ENCODE assay signal across 1 cellular context in the genomic region with DNA sequence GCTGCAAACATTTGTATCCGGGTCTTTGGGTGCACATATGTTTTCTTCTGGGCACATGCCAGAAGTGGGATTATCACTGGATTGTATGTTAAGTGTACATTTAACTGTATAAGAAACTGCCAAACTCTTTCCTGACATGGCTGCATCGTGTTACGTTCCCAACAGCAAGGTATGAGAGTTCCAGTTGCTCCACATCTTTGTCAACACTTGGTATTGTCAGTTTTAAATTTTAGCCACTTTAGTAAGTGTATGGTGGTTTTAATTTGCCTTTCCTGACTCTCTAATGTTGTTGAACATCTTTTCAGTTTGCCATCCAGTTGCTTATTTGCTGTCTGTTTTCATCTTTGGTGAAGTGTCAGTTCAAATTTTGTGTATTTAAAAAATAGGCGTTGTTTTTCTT.
TF ChIP-seq lines count a peak whose summit lies in the region.

No MANE protein-coding gene starts in this region.

TF ChIP-seq in K562, 482 proteins besides CTCF, POLR2A, EP300 and RAD21 (continued from another document):
- TF ChIP-seq RBM25 (IDR thresholded peaks at IDR 0.05; ENCODE audit: low read depth, low read length, severe bottlenecking) (peak; percentile 93), ZFP36 (IDR thresholded peaks at IDR 0.05; ENCODE audit: low read depth, low read length, partially characterized antibody) (peak; percentile 82), TEAD2 (tag; IDR thresholded peaks at IDR 0.05) (no peak), YBX1 (IDR thresholded peaks at IDR 0.05) (no peak), CBX3 (IDR thresholded peaks at IDR 0.05; ENCODE audit: borderline replicate concordance in 1 of 2, low read length in 2 of 2) (peak in 1 of 2 experiments; percentile 85; a peak in 2 of 3 replicates), KDM1A (IDR thresholded peaks at IDR 0.05) (peak in 1 of 2 experiments; percentile 25; a peak in 1 of 4 replicates), TRIM24 (IDR thresholded peaks at IDR 0.05) (peak in 1 of 2 experiments; percentile 23; a peak in 1 of 4 replicates), BCOR (IDR thresholded peaks at IDR 0.05) (peak; percentile 67)
- TF ChIP-seq, protein P1, sequence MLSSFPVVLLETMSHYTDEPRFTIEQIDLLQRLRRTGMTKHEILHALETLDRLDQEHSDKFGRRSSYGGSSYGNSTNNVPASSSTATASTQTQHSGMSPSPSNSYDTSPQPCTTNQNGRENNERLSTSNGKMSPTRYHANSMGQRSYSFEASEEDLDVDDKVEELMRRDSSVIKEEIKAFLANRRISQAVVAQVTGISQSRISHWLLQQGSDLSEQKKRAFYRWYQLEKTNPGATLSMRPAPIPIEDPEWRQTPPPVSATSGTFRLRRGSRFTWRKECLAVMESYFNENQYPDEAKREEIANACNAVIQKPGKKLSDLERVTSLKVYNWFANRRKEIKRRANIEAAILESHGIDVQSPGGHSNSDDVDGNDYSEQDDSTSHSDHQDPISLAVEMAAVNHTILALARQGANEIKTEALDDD (IDR thresholded peaks at IDR 0.05), result no peak
- TF ChIP-seq, protein P2, sequence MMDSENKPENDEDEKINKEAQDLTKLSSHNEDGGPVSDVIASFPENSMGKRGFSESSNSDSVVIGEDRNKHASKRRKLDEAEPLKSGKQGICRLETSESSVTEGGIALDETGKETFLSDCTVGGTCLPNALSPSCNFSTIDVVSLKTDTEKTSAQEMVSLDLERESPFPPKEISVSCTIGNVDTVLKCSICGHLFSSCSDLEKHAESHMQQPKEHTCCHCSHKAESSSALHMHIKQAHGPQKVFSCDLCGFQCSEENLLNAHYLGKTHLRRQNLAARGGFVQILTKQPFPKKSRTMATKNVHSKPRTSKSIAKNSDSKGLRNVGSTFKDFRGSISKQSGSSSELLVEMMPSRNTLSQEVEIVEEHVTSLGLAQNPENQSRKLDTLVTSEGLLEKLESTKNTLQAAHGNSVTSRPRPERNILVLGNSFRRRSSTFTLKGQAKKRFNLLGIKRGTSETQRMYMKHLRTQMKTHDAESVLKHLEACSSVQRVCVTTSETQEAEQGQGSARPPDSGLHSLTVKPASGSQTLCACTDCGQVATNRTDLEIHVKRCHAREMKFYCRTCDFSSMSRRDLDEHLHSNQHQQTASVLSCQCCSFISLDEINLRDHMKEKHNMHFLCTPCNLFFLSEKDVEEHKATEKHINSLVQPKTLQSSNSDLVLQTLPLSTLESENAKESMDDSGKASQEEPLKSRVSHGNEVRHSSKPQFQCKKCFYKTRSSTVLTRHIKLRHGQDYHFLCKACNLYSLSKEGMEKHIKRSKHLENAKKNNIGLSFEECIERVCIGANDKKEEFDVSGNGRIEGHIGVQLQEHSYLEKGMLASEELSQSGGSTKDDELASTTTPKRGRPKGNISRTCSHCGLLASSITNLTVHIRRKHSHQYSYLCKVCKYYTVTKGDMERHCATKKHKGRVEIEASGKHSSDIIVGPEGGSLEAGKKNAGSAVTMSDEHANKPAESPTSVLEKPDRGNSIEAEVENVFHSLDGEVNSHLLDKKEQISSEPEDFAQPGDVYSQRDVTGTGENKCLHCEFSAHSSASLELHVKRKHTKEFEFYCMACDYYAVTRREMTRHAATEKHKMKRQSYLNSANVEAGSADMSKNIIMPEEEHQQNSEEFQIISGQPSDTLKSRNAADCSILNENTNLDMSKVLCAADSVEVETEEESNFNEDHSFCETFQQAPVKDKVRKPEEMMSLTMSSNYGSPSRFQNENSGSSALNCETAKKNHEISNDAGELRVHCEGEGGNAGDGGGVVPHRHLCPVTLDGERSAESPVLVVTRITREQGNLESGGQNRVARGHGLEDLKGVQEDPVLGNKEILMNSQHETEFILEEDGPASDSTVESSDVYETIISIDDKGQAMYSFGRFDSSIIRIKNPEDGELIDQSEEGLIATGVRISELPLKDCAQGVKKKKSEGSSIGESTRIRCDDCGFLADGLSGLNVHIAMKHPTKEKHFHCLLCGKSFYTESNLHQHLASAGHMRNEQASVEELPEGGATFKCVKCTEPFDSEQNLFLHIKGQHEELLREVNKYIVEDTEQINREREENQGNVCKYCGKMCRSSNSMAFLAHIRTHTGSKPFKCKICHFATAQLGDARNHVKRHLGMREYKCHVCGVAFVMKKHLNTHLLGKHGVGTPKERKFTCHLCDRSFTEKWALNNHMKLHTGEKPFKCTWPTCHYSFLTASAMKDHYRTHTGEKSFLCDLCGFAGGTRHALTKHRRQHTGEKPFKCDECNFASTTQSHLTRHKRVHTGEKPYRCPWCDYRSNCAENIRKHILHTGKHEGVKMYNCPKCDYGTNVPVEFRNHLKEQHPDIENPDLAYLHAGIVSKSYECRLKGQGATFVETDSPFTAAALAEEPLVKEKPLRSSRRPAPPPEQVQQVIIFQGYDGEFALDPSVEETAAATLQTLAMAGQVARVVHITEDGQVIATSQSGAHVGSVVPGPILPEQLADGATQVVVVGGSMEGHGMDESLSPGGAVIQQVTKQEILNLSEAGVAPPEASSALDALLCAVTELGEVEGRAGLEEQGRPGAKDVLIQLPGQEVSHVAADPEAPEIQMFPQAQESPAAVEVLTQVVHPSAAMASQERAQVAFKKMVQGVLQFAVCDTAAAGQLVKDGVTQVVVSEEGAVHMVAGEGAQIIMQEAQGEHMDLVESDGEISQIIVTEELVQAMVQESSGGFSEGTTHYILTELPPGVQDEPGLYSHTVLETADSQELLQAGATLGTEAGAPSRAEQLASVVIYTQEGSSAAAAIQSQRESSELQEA (IDR thresholded peaks at IDR 0.05; ENCODE audit: low read depth), result peak; percentile 68
TF ChIP-seq in K562: peak in this region for 8.
